Comparison of ENCODE assay signal across 32 cellular contexts in the genomic region with DNA sequence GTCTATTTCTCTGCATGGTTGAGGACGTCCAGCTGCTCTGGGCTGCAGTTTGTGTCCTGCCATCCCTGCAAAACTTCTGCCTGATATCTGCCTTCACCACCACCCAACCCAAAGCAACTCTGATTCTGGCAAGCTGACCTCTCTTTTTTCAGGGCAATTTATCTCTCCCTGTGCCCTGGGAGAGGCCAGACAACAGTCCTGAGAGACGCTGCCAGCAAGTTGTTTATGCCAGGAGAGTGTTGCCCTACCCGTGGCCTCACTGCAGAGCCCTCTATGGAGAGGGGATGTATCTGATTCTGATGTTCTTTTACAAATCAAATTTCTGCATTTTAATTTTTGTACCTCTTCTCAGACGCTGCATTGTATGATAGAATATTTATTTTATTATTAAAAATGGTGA.
"Had no signal": no experiment of that assay in that cellular context is flagged by ENCODE, and none has a peak within 500 bp of the region (broad histone marks: within the 10 kb centered on the region; RNA-seq: fewer than 3 reads in every experiment).

No MANE protein-coding gene starts in this region.

- ATAC-seq: activated naive CD4-positive, alpha-beta T cell treated with anti-CD3 and anti-CD28 coated beads, Interleukin-2, amount 50 U/mL, for 72 hours; activated naive CD8-positive, alpha-beta T cell treated with anti-CD3 and anti-CD28 coated beads, Interleukin-2, amount 50 U/mL, for 24 hours; activated T-cell treated with anti-CD3 and anti-CD28 coated beads, Interleukin-2, amount 50 U/mL, for 4 hours; activated T-cell treated with anti-CD3 and anti-CD28 coated beads, Interleukin-2, amount 50 U/mL, for 72 hours; activated T-helper 17 cell treated with anti-CD3 and anti-CD28 coated beads, Interleukin-2, amount 50 U/mL, for 72 hours; body of pancreas had no signal

- H3K27me3 ChIP-seq: adrenal gland, ascending aorta, body of pancreas, brain microvascular endothelial cell, cardiac muscle cell had no signal

- H3K27ac ChIP-seq: adrenal gland, ascending aorta, body of pancreas, brain microvascular endothelial cell, breast epithelium, cardiac muscle cell had no signal

- DNase-seq: activated effector memory CD4-positive, alpha-beta T cell treated with anti-CD3 and anti-CD28 coated beads, Interleukin-2, amount 50 U/mL, for 16 hours; activated effector memory CD4-positive, alpha-beta T cell treated with Interleukin-2 at 50 U/mL for 16 hours; activated gamma-delta T cell; activated gamma-delta T cell treated with Interleukin-2 at 50 U/mL for 16 hours; activated naive CD4-positive, alpha-beta T cell; activated naive CD4-positive, alpha-beta T cell treated with anti-CD3 and anti-CD28 coated beads for 36 hours; activated naive CD4-positive, alpha-beta T cell treated with anti-CD3 and anti-CD28 coated beads, Interleukin-2, amount 10 ng/mL, durations not matched to agents 7 days and 5 days; activated naive CD4-positive, alpha-beta T cell treated with anti-CD3 and anti-CD28 coated beads, Interleukin-2, amount 50 U/mL, for 16 hours; activated naive CD4-positive, alpha-beta T cell treated with Interleukin-2 at 50 U/mL for 16 hours; activated naive CD8-positive, alpha-beta T cell treated with anti-CD3 and anti-CD28 coated beads for 36 hours; activated naive CD8-positive, alpha-beta T cell treated with anti-CD3 and anti-CD28 coated beads, Interleukin-2, amount 10 ng/mL, durations not matched to agents 7 days and 5 days; activated naive CD8-positive, alpha-beta T cell treated with anti-CD3 and anti-CD28 coated beads, Interleukin-2, amount 50 U/mL, for 24 hours; activated T-cell treated with anti-CD3 and anti-CD28 coated beads, Interleukin-2, amount 50 U/mL, for 1 hour; activated T-cell treated with anti-CD3 and anti-CD28 coated beads, Interleukin-2, amount 50 U/mL, for 24 hours; activated T-cell treated with anti-CD3 and anti-CD28 coated beads, Interleukin-2, amount 50 U/mL, for 4 hours; activated T-cell treated with anti-CD3 and anti-CD28 coated beads, Interleukin-2, amount 50 U/mL, for 48 hours; activated T-cell treated with anti-CD3 and anti-CD28 coated beads, Interleukin-2, amount 50 U/mL, for 72 hours; adrenal gland; amniotic stem cell; amygdala; anterior cingulate cortex; aorta; body of pancreas; brain microvascular endothelial cell; caudate nucleus; central memory CD4-positive, alpha-beta T cell; cerebellar nuclear complex had no signal

- H3K4me1 ChIP-seq: adrenal gland, ascending aorta, body of pancreas, breast epithelium had no signal

- H3K9me3 ChIP-seq: adrenal gland, body of pancreas, breast epithelium had no signal

- H3K4me3 ChIP-seq: adrenal gland, ascending aorta, body of pancreas, breast epithelium, cardiac muscle cell had no signal
